1 cellular context compared by ENCODE assay signal in the genomic region with DNA sequence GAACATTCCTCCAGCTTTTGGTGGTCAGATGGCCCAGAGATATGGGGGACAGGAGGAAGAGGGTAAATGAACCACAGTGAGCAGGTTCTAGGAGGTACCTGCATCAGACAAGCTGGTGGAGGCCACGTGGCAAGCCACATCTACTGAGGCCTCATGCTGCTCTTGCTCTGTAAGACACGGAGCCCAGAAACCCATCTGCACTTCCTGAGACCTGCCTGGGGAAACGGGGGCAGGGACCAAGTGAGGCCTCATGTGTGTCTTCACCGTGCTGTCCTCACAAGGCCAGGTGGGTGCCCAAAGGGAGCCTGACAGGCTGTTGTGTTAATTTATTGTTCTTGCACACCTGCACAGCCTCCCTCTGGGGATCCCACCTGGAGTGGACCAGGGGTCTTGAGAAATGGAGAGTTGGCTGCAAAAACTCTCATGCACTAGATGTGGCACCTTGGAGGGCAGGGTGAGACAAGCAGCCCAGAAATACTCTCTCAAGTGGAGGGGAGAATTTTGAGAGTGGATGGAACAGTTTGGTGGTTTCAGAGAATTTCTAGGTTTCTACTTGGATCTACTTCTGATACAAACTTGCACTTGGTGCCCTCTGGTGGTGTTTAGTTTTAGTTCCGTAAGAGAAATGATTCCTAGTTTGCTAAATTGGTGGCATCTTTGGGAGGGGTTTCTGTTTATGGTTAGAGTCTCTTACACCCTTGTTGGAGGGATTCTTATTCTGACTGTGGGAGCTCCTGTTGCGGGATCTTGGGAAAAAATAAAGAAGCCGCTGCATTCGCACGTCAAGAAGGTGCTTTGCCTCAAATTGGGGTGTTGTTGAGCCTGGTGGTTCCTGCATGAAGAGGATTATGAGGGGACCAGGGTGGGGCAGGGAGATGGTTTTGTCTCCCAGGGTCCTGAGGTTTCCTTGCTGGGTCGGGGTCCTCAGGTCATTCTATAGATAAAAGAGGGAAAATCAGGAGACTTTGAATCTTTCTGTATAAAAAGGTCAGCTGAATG.
TF ChIP-seq lines count a peak whose summit lies in the region.

No MANE protein-coding gene starts in this region.

TF ChIP-seq in HepG2, 621 proteins besides CTCF, POLR2A, EP300 and RAD21 (continued from another document):
- TF ChIP-seq, protein P1, sequence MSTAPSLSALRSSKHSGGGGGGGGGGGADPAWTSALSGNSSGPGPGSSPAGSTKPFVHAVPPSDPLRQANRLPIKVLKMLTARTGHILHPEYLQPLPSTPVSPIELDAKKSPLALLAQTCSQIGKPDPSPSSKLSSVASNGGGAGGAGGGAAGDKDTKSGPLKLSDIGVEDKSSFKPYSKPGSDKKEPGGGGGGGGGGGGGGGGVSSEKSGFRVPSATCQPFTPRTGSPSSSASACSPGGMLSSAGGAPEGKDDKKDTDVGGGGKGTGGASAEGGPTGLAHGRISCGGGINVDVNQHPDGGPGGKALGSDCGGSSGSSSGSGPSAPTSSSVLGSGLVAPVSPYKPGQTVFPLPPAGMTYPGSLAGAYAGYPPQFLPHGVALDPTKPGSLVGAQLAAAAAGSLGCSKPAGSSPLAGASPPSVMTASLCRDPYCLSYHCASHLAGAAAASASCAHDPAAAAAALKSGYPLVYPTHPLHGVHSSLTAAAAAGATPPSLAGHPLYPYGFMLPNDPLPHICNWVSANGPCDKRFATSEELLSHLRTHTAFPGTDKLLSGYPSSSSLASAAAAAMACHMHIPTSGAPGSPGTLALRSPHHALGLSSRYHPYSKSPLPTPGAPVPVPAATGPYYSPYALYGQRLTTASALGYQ (CRISPR knock-in tag; IDR thresholded peaks at IDR 0.05), result no peak
- TF ChIP-seq MEIS1 (CRISPR knock-in tag; IDR thresholded peaks at IDR 0.05; ENCODE audit: borderline replicate concordance) (no peak), RFXANK (CRISPR knock-in tag; IDR thresholded peaks at IDR 0.05) (no peak), SMC3 (IDR thresholded peaks at IDR 0.05; ENCODE audit: low read length) (peak; percentile 90), ZNF737 (CRISPR knock-in tag; IDR thresholded peaks at IDR 0.05; ENCODE audit: borderline replicate concordance) (no peak)
TF ChIP-seq in HepG2: peak in this region for 3.
